ENCODE assay signal across 9 cellular contexts in genomic region chr16:67247698-67248400, GRCh38. TPM values are rescaled to one million over a fixed set of nuclear protein-coding genes. Genes with fewer than 3 reads are reported as not detected.
A peak's percentile ranks its signal among the peaks of the same experiment; 100 is the strongest.
DNase-seq lines count a peak whose midpoint lies in the region; ATAC-seq and TF ChIP-seq lines count a peak whose summit lies in the region.
"Had no signal": no experiment of that assay in that cellular context is flagged by ENCODE, and none has a peak within 500 bp of the region (broad histone marks: within the 10 kb centered on the region; RNA-seq: fewer than 3 reads in every experiment).

No MANE protein-coding gene starts in this region.

- intact Hi-C loops in ovary (cut with DNase I), result no loop called here

- no peaks in the 10 kb centered on the region for H4K20me1 ChIP-seq in OCI-LY3 (ENCODE audit: insufficient read depth, low read length)

- no peak for ATAC-seq in HG03135 (IDR thresholded peaks at IDR 0.05; ENCODE audit: unreplicated experiment)
- no peak for ATAC-seq in HG02973 (IDR thresholded peaks at IDR 0.05; ENCODE audit: unreplicated experiment)
- no peak for ATAC-seq in GM19395 (IDR thresholded peaks at IDR 0.05; ENCODE audit: unreplicated experiment)

- WGBS in ovary, 3 donors, result 2 to 3% (median 2%) methylated on average over 14 of the region's 14 CpGs

- H3K4me3 ChIP-seq in OCI-LY3 (ENCODE audit: low read length) (peak overlapping the region; percentile 95), ovary (peak overlapping the region; percentile 34)

- H3K79me2 ChIP-seq in OCI-LY3 (ENCODE audit: low read length), result peaks cover 16% of the 10 kb centered on the region

- H2AFZ ChIP-seq in OCI-LY3 (ENCODE audit: low read depth, low read length), result peak overlapping the region; percentile 71; the same call in 1 of the 2 replicates

- H3K4me2 ChIP-seq in OCI-LY3 (ENCODE audit: low read length), result peak overlapping the region; percentile 97

- H3K27me3 ChIP-seq in OCI-LY3 (ENCODE audit: low read depth, low read length) (no peaks in the 10 kb centered on the region), ovary (no peaks in the 10 kb centered on the region)

- H3K27me3 Mint-ChIP-seq in endothelial cell (ENCODE audit: unreplicated experiment), result peaks cover 14% of the 10 kb centered on the region

- peaks cover 4% of the 10 kb centered on the region for H3K36me3 Mint-ChIP-seq in endothelial cell (ENCODE audit: low read depth, unreplicated experiment)

- no peak for TF ChIP-seq EP300 in ovary (IDR thresholded peaks at IDR 0.05)

- H3K9me3 ChIP-seq in OCI-LY3 (ENCODE audit: insufficient read depth, low read length) (no peaks in the 10 kb centered on the region), ovary (no peaks in the 10 kb centered on the region)
- H3K9me3 ChIP-seq: body of pancreas had no signal

- H3K4me1 ChIP-seq in OCI-LY3 (ENCODE audit: low read length), result peaks cover 40% of the 10 kb centered on the region
- peaks cover 12% of the 10 kb centered on the region for H3K4me1 ChIP-seq in ovary (ENCODE audit: insufficient read depth)

- H3K4me3 Mint-ChIP-seq in endothelial cell (ENCODE audit: unreplicated experiment), result peak overlapping the region; percentile 94

- H3K36me3 ChIP-seq in OCI-LY3 (replicated peaks; ENCODE audit: low read depth, low read length) (no peaks in the 10 kb centered on the region), ovary (no peaks in the 10 kb centered on the region)

- H3K9me3 Mint-ChIP-seq in endothelial cell (ENCODE audit: unreplicated experiment), result no peaks in the 10 kb centered on the region

- H3K27ac ChIP-seq in OCI-LY3 (ENCODE audit: low read length) (no peak overlapping the region), ovary (no peak overlapping the region)

- peak; percentile 0 for TF ChIP-seq POLR2A in ovary (IDR thresholded peaks at IDR 0.05)

- peaks cover 59% of the 10 kb centered on the region for H3K4me1 Mint-ChIP-seq in endothelial cell (ENCODE audit: unreplicated experiment)

- TF ChIP-seq CTCF in OCI-LY3 (IDR thresholded peaks at IDR 0.05; ENCODE audit: low read depth, low read length), result no peak
- no peak for TF ChIP-seq CTCF in endothelial cell (IDR thresholded peaks at IDR 0.05; ENCODE audit: unreplicated experiment)
- no peak for TF ChIP-seq CTCF in ovary (IDR thresholded peaks at IDR 0.05)

- H3K9ac ChIP-seq in OCI-LY3 (ENCODE audit: low read length), result peak overlapping the region; percentile 90

- DNase-seq in EL (peak; percentile 44), endothelial cell (ENCODE audit: low spot score) (no peak), ovary (no peak), KG1 (lab: John Stamatoyannopoulos, UW) (no peak)

- peak overlapping the region; percentile 62 for H3K27ac Mint-ChIP-seq in endothelial cell (ENCODE audit: unreplicated experiment)

RNA-seq across cellular contexts. Expression of gene FHOD1, which starts 0.6 kb away (rescaled TPM):
- total RNA-seq in endothelial cell (ENCODE audit: unreplicated experiment), result 248 TPM
- 10 to 100 TPM; 17.2 to 84.2 (median 41.8) TPM for total RNA-seq in ovary
- polyA plus RNA-seq in ovary, result 10 to 100 TPM; 16.0 to 26.2 TPM

RNA-seq across cellular contexts. Expression of gene SLC9A5, which starts 0.9 kb away (rescaled TPM):
- total RNA-seq in endothelial cell (ENCODE audit: unreplicated experiment), result 17.2 TPM
- total RNA-seq in ovary, result 1 to 10 TPM in 5 of 7 donors, under 1 TPM in 2; 0.36 to 3.1 (median 1.3) TPM
- polyA plus RNA-seq in ovary, result 1 to 10 TPM in 1 of 2 donors, under 1 TPM in 1; 0.53 to 1.1 TPM

RNA-seq across cellular contexts. Expression of gene TMEM208, which starts 20.9 kb away (rescaled TPM):
- total RNA-seq in endothelial cell (ENCODE audit: unreplicated experiment) (33.6 TPM), ovary (10 to 100 TPM; 23.8 to 39.2 (median 32.1) TPM)
- 10 to 100 TPM; 26.3 to 52.0 TPM for polyA plus RNA-seq in ovary

RNA-seq across cellular contexts. Expression of gene PLEKHG4, which starts 31.5 kb away (rescaled TPM):
- 9.5 TPM for total RNA-seq in endothelial cell (ENCODE audit: unreplicated experiment)
- total RNA-seq in ovary, result 10 to 100 TPM; 12.4 to 37.9 (median 27.6) TPM
- 10 to 100 TPM in 1 of 2 donors, 1 to 10 TPM in 1; 5.1 to 38.6 TPM for polyA plus RNA-seq in ovary

RNA-seq across cellular contexts. Expression of gene ELMO3, which starts 48.9 kb away (rescaled TPM):
- total RNA-seq in endothelial cell (ENCODE audit: unreplicated experiment) (25.3 TPM), ovary (10 to 100 TPM in 1 of 7 donors, 1 to 10 TPM in 6; 1.1 to 14.8 (median 2.8) TPM)
- polyA plus RNA-seq in ovary, result 1 to 10 TPM in 1 of 2 donors, not detected in 1; 1.2 TPM
